ENCODE assay signal across 29 cellular contexts in the genomic region with DNA sequence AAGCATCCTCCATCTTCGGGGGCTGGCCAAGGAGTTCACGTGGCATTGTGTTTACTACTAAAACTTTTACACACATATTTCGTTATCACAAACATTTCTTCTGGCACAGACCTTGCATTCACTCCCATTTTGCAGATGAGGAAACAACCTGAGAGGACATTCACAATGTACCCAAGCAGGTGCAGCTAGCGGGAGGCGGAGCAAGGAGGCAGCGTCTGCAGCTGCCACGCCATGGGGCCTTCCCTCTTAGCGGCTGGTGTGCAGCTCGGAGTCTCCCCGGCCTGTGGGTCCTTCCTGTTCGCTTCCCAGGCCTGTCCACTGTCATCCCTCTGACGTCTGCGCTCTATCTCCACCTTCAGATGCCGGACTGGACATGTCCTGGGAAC.
"Had no signal": no experiment of that assay in that cellular context is flagged by ENCODE, and none has a peak within 500 bp of the region (broad histone marks: within the 10 kb centered on the region; RNA-seq: fewer than 3 reads in every experiment).

No MANE protein-coding gene starts in this region.

- ATAC-seq: activated CD4-positive, alpha-beta T cell treated with anti-CD3 and anti-CD28 coated beads for 36 hours; activated CD8-positive, alpha-beta T cell treated with anti-CD3 and anti-CD28 coated beads, Interleukin-2, amount 10 ng/mL, durations not matched to agents 7 days and 5 days; activated T-cell treated with anti-CD3 and anti-CD28 coated beads, Interleukin-2, amount 50 U/mL, for 4 hours; activated T-helper 17 cell treated with anti-CD3 and anti-CD28 coated beads, Interleukin-2, amount 50 U/mL, for 72 hours; body of pancreas; effector memory CD8-positive, alpha-beta T cell; foreskin keratinocyte; gastrocnemius medialis; T-helper 17 cell had no signal

- H3K27ac Mint-ChIP-seq: activated CD4-positive, alpha-beta memory T cell treated with anti-CD3 and anti-CD28 coated beads for 36 hours; activated CD4-positive, alpha-beta T cell treated with anti-CD3 and anti-CD28 coated beads for 36 hours; activated CD4-positive, alpha-beta T cell treated with anti-CD3 and anti-CD28 coated beads, Interleukin-2, amount 10 ng/mL, durations not matched to agents 24 days and 14 days; activated CD8-positive, alpha-beta T cell treated with anti-CD3 and anti-CD28 coated beads, Interleukin-2, amount 10 ng/mL, durations not matched to agents 7 days and 5 days; activated naive CD8-positive, alpha-beta T cell; activated T-helper 17 cell treated with anti-CD3 and anti-CD28 coated beads, Interleukin-2, amount 50 U/mL, for 72 hours; effector memory CD8-positive, alpha-beta T cell; T-helper 17 cell; T-helper 2 cell treated with Interferon-gamma antibody and Interleukin-4, amounts not matched to agents 5 μg/mL and 100 μg/mL, for 36 hours had no signal

- H3K36me3 Mint-ChIP-seq: activated CD4-positive, alpha-beta memory T cell treated with anti-CD3 and anti-CD28 coated beads for 36 hours; activated naive CD8-positive, alpha-beta T cell had no signal

- H3K4me1 Mint-ChIP-seq: activated CD4-positive, alpha-beta T cell treated with anti-CD3 and anti-CD28 coated beads for 36 hours; activated CD4-positive, alpha-beta T cell treated with anti-CD3 and anti-CD28 coated beads, Interleukin-2, amount 10 ng/mL, durations not matched to agents 24 days and 14 days; activated T-helper 17 cell treated with anti-CD3 and anti-CD28 coated beads, Interleukin-2, amount 50 U/mL, for 72 hours had no signal

- H3K4me3 Mint-ChIP-seq: activated CD4-positive, alpha-beta memory T cell treated with anti-CD3 and anti-CD28 coated beads for 36 hours; activated CD4-positive, alpha-beta T cell treated with anti-CD3 and anti-CD28 coated beads for 36 hours; activated CD4-positive, alpha-beta T cell treated with anti-CD3 and anti-CD28 coated beads, Interleukin-2, amount 10 ng/mL, durations not matched to agents 24 days and 14 days; activated CD8-positive, alpha-beta T cell treated with anti-CD3 and anti-CD28 coated beads, Interleukin-2, amount 10 ng/mL, durations not matched to agents 7 days and 5 days; activated naive CD8-positive, alpha-beta T cell; activated T-cell treated with anti-CD3 and anti-CD28 coated beads, Interleukin-2, amount 50 U/mL, for 4 hours; activated T-helper 17 cell treated with anti-CD3 and anti-CD28 coated beads, Interleukin-2, amount 50 U/mL, for 72 hours; effector memory CD8-positive, alpha-beta T cell; T-helper 17 cell; T-helper 2 cell treated with Interferon-gamma antibody and Interleukin-4, amounts not matched to agents 5 μg/mL and 100 μg/mL, for 36 hours had no signal

- H3K27me3 Mint-ChIP-seq: activated CD4-positive, alpha-beta memory T cell treated with anti-CD3 and anti-CD28 coated beads for 36 hours; activated CD4-positive, alpha-beta T cell treated with anti-CD3 and anti-CD28 coated beads for 36 hours; activated CD4-positive, alpha-beta T cell treated with anti-CD3 and anti-CD28 coated beads, Interleukin-2, amount 10 ng/mL, durations not matched to agents 24 days and 14 days had no signal

- H3K4me3 ChIP-seq: body of pancreas, esophagus muscularis mucosa, gastrocnemius medialis had no signal

- H3K9me3 Mint-ChIP-seq: activated CD4-positive, alpha-beta memory T cell treated with anti-CD3 and anti-CD28 coated beads for 36 hours; activated CD4-positive, alpha-beta T cell treated with anti-CD3 and anti-CD28 coated beads, Interleukin-2, amount 10 ng/mL, durations not matched to agents 24 days and 14 days; activated T-cell treated with anti-CD3 and anti-CD28 coated beads, Interleukin-2, amount 50 U/mL, for 4 hours; activated T-helper 17 cell treated with anti-CD3 and anti-CD28 coated beads, Interleukin-2, amount 50 U/mL, for 72 hours; effector memory CD8-positive, alpha-beta T cell; T-helper 2 cell treated with Interferon-gamma antibody and Interleukin-4, amounts not matched to agents 5 μg/mL and 100 μg/mL, for 36 hours had no signal

- DNase-seq: activated CD4-positive, alpha-beta memory T cell treated with anti-CD3 and anti-CD28 coated beads for 36 hours; activated CD4-positive, alpha-beta T cell treated with anti-CD3 and anti-CD28 coated beads for 36 hours; activated CD4-positive, alpha-beta T cell treated with anti-CD3 and anti-CD28 coated beads, Interleukin-2, amount 10 ng/mL, durations not matched to agents 24 days and 14 days; activated CD4-positive, CD25-positive, alpha-beta regulatory T cell; activated CD4-positive, CD25-positive, alpha-beta regulatory T cell treated with anti-CD3 and anti-CD28 coated beads, Interleukin-2, amount 50 U/mL, for 72 hours; activated CD8-positive, alpha-beta T cell treated with anti-CD3 and anti-CD28 coated beads, Interleukin-2, amount 10 ng/mL, durations not matched to agents 7 days and 5 days; activated effector memory CD4-positive, alpha-beta T cell treated with Interleukin-2 at 50 U/mL for 16 hours; activated gamma-delta T cell treated with Interleukin-2 at 50 U/mL for 16 hours; activated naive CD4-positive, alpha-beta T cell treated with anti-CD3 and anti-CD28 coated beads, Interleukin-2, amount 50 U/mL, for 16 hours; activated naive CD4-positive, alpha-beta T cell treated with Interleukin-2 at 50 U/mL for 16 hours; activated T-cell treated with anti-CD3 and anti-CD28 coated beads, Interleukin-2, amount 50 U/mL, for 4 hours; amygdala; body of pancreas; caudate nucleus; cortex of kidney; dermis blood vessel endothelial cell; effector CD4-positive, alpha-beta T cell; effector memory CD8-positive, alpha-beta T cell; erythroblast; foreskin keratinocyte; gastrocnemius medialis; T-helper 1 cell; T-helper 17 cell; T1000; WERI-Rb-1 had no signal

- H3K9me3 ChIP-seq: body of pancreas, esophagus muscularis mucosa, gastrocnemius medialis had no signal
